Comparison of ENCODE assay signal across 1 cellular context in the genomic region with DNA sequence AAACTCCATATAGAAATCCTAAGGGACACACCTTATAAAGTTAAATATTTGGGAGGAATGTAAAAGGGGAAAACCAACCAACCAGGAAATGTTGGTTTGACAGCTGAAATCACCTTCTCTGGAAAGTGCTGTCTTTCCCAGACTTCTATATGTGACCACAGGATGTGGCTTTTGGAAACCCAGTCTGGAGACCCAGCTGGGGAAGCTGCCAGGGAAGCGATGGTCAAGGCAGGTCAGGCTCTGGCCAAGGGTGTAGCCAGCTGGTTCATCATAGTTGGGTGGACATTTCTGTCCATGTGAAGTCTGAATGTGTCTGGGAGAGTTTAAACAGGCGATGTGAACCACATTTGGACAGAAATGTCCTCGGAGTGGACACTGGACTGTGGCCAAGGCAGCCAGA.
TF ChIP-seq lines count a peak whose summit lies in the region.

No MANE protein-coding gene starts in this region.

TF ChIP-seq in WTC11, 78 proteins besides CTCF, POLR2A, EP300 and RAD21 (continued from another document):
- TF ChIP-seq, protein P1, sequence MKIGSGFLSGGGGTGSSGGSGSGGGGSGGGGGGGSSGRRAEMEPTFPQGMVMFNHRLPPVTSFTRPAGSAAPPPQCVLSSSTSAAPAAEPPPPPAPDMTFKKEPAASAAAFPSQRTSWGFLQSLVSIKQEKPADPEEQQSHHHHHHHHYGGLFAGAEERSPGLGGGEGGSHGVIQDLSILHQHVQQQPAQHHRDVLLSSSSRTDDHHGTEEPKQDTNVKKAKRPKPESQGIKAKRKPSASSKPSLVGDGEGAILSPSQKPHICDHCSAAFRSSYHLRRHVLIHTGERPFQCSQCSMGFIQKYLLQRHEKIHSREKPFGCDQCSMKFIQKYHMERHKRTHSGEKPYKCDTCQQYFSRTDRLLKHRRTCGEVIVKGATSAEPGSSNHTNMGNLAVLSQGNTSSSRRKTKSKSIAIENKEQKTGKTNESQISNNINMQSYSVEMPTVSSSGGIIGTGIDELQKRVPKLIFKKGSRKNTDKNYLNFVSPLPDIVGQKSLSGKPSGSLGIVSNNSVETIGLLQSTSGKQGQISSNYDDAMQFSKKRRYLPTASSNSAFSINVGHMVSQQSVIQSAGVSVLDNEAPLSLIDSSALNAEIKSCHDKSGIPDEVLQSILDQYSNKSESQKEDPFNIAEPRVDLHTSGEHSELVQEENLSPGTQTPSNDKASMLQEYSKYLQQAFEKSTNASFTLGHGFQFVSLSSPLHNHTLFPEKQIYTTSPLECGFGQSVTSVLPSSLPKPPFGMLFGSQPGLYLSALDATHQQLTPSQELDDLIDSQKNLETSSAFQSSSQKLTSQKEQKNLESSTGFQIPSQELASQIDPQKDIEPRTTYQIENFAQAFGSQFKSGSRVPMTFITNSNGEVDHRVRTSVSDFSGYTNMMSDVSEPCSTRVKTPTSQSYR (CRISPR knock-in tag; IDR thresholded peaks at IDR 0.05): no peak
- TF ChIP-seq NFE2L1 (CRISPR knock-in tag; IDR thresholded peaks at IDR 0.05): no peak
- TF ChIP-seq JAZF1 (CRISPR knock-in tag; IDR thresholded peaks at IDR 0.05): no peak
